25 cellular contexts compared by ENCODE assay signal in genomic region chr22:48798281-48799226, GRCh38.
DNase-seq lines count a peak whose midpoint lies in the region; ATAC-seq and TF ChIP-seq lines count a peak whose summit lies in the region.
"Had no signal": no experiment of that assay in that cellular context is flagged by ENCODE, and none has a peak within 500 bp of the region (broad histone marks: within the 10 kb centered on the region; RNA-seq: fewer than 3 reads in every experiment).

No MANE protein-coding gene starts in this region.

- ATAC-seq in heart left ventricle (no peak), HG02885 (IDR thresholded peaks at IDR 0.05; ENCODE audit: poor library complexity, unreplicated experiment) (no peak), HG02870 (IDR thresholded peaks at IDR 0.05; ENCODE audit: unreplicated experiment) (no peak), GM19023 (IDR thresholded peaks at IDR 0.05; ENCODE audit: unreplicated experiment) (no peak)
- ATAC-seq: CD8-positive, alpha-beta T cell had no signal

- TF ChIP-seq CTCF in heart left ventricle (IDR thresholded peaks at IDR 0.05): no peak
- TF ChIP-seq CTCF in testis (IDR thresholded peaks at IDR 0.05): no peak

- TF ChIP-seq POLR2A in heart left ventricle (IDR thresholded peaks at IDR 0.05) (no peak), testis (IDR thresholded peaks at IDR 0.05) (no peak)

- H3K9me3 ChIP-seq in heart left ventricle (peaks cover 0 to 5% (median 0%) of the 10 kb centered on the region in 12 donors), testis (no peaks in the 10 kb centered on the region)
- H3K9me3 ChIP-seq: A549, Caco-2 had no signal

- peak; percentile 69 for DNase-seq in cardiac septum (ENCODE audit: low spot score)
- DNase-seq in heart left ventricle: no peak
- peak; percentile 33 for DNase-seq in RPMI8226
- DNase-seq in mesenteric fat pad (ENCODE audit: low spot score): peak; percentile 83
- peak; percentile 58 for DNase-seq in testis
- DNase-seq: AML-193; Caco-2; CD8-positive, alpha-beta T cell; Kasumi-1; NCI-H1092 treated with DMSO at 0.1 percent for 48 hours; NCI-H1436; NCI-H187; NCI-H2081 treated with DMSO at 0.1 percent for 48 hours; NCI-H2171; NCI-H226; NCI-H510A; NCI-H748 treated with DMSO at 0.1 percent for 48 hours; NK-92 treated with Interleukin-12 subunit alpha and Interleukin-12 subunit beta, amount 100 ng/mL, for 24 hours; PC-9; SHP77 had no signal

- intact Hi-C loops in cardiac septum (cut with DNase I): no loop called here
- intact Hi-C loops in heart left ventricle (cut with DNase I): no loop called here
- intact Hi-C loops in testis (cut with DNase I; ENCODE audit: low total_unique reads): no loop called here

- H3K4me3 ChIP-seq in heart left ventricle: no peak overlapping the region
- no peak overlapping the region for H3K4me3 ChIP-seq in testis
- H3K4me3 ChIP-seq: A549, PC-9 had no signal

- WGBS in heart left ventricle, 4 donors: 79 to 84% (median 83%) methylated on average over 12 to 31 of the region's 31 CpGs
- 60 to 80% methylated on average over 15 to 31 of the region's 31 CpGs for WGBS in testis, 2 donors

- H3K4me1 ChIP-seq in heart left ventricle: no peaks in the 10 kb centered on the region
- no peaks in the 10 kb centered on the region for H3K4me1 ChIP-seq in testis
- H3K4me1 ChIP-seq: A549, Caco-2 had no signal

- H3K27me3 ChIP-seq in heart left ventricle (peaks cover 0 to 14% (median 0%) of the 10 kb centered on the region in 9 donors), testis (no peaks in the 10 kb centered on the region)

- no peaks in the 10 kb centered on the region for H3K36me3 ChIP-seq in heart left ventricle
- H3K36me3 ChIP-seq in testis (ENCODE audit: low read depth, missing control alignments): no peaks in the 10 kb centered on the region

- H3K27ac ChIP-seq in heart left ventricle (no peak overlapping the region), testis (no peak overlapping the region)
- H3K27ac ChIP-seq: A549, C4-2B, PC-9 had no signal

Comparison
In these comparisons a context has a peak if more than half of its experiments do, and no peak if none do; other contexts are left out.
1. DNase-seq: peak in cardiac septum (single experiment), RPMI8226 (single experiment), mesenteric fat pad (single experiment) and testis (single experiment); none in heart left ventricle (0 of 5).